In the genomic region with DNA sequence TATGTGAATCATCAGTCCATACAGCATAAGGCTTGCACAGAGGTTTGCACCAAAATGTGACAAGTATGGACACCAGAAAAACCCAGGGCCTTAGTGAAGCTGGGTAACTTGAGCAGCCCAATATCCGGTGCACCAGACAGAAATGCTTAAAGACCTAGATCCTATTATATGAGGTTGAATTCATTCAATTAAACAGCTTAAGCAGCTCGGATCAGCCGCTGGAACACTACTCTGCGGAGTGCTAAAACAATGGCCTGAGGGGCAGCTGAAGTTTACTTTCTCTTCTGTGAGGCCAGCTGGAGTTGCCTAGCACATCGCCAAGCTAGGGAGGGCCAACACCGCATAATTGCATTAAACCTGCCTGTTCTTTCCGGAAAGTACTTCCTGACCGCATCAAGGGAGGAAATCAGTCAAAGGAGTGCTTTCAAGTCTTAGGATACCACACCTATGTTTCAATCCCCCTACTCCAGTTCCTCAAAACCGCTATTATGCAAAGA, we compare ENCODE assay signal across 8 cellular contexts. TPM values are rescaled to one million over a fixed set of nuclear protein-coding genes. Genes with fewer than 3 reads are reported as not detected.
DNase-seq lines count a peak whose midpoint lies in the region; ATAC-seq and TF ChIP-seq lines count a peak whose summit lies in the region.

No MANE protein-coding gene starts in this region.

- POLR2A ChIA-PET in T-cell (lab: Charles Lee) (no interaction called here), RWPE1 (lab: Yijun Ruan, JAX; ENCODE audit: low non-redundant PET) (no interaction called here)

- H3K4me1 ChIP-seq in mesendoderm (ENCODE audit: control insufficient read depth, low read depth, low read length): peaks cover 4% of the 10 kb centered on the region

- H3K27ac ChIP-seq in mesendoderm (ENCODE audit: low read depth, low read length) (no peak overlapping the region), RWPE1 (no peak overlapping the region)

- H3K27me3 Mint-ChIP-seq in T-cell: peaks cover 0 to 2% of the 10 kb centered on the region in 2 donors

- H4K5ac ChIP-seq in mesendoderm (ENCODE audit: low read length): no peak overlapping the region

- H4K8ac ChIP-seq in mesendoderm (ENCODE audit: low read depth, low read length): no peak overlapping the region

- no peaks in the 10 kb centered on the region for H3K27me3 ChIP-seq in mesendoderm (ENCODE audit: insufficient read depth, low read length, poor library complexity)

- ATAC-seq in HG02759 (IDR thresholded peaks at IDR 0.05; ENCODE audit: unreplicated experiment) (peak; percentile 56), T-cell (replicated peaks in 1 of 4) (peak; percentile 60 to 96 (median 80)), HG03439 (IDR thresholded peaks at IDR 0.05; ENCODE audit: unreplicated experiment) (no peak)

- no peak overlapping the region for H3K4me3 ChIP-seq in mesendoderm (ENCODE audit: low read length)

- H3K36me3 Mint-ChIP-seq in T-cell: no peaks in the 10 kb centered on the region

- no peaks in the 10 kb centered on the region for H3K79me2 ChIP-seq in mesendoderm (ENCODE audit: control insufficient read depth, insufficient read depth, low read length)

- H3K4me3 Mint-ChIP-seq in T-cell: peak overlapping the region; percentile 48 to 68 (median 55)

- CTCF ChIA-PET in T-cell (lab: Charles Lee): no interaction called here
- CTCF ChIA-PET in RWPE1 (lab: Yijun Ruan, JAX): no interaction called here

- H3K9ac ChIP-seq in mesendoderm (ENCODE audit: low read length): no peak overlapping the region

- H3K79me1 ChIP-seq in mesendoderm (ENCODE audit: low read length): no peaks in the 10 kb centered on the region

- DNase-seq in ELF-1 (ENCODE audit: low read depth, low spot score) (peak; percentile 52), T-cell (peak in 5 of 34 experiments; percentile 6 to 34 (median 17)), mesendoderm (peak; percentile 88), NCI-H2171 treated with DMSO at 0.1 percent for 48 hours (lab: John Stamatoyannopoulos, UW) (no peak), RWPE1 (ENCODE audit: low spot score) (no peak), GM10266 (ENCODE audit: extremely low spot score) (no peak)

- H3K4me1 Mint-ChIP-seq in T-cell: peaks cover 20 to 27% (median 21%) of the 10 kb centered on the region in 3 donors

- H2BK15ac ChIP-seq in mesendoderm (replicated peaks; ENCODE audit: low read depth): no peak overlapping the region

- H3K56ac ChIP-seq in mesendoderm (ENCODE audit: low read length): peak overlapping the region; percentile 2

- no peak overlapping the region for H3K23ac ChIP-seq in mesendoderm (ENCODE audit: low read length)

- no peak overlapping the region for H3K18ac ChIP-seq in mesendoderm (ENCODE audit: low read length)

- H3K4ac ChIP-seq in mesendoderm (ENCODE audit: low read depth, low read length): no peak overlapping the region

- no peak overlapping the region for H2AK5ac ChIP-seq in mesendoderm (ENCODE audit: low read length)

- no peaks in the 10 kb centered on the region for H3K36me3 ChIP-seq in mesendoderm (ENCODE audit: control insufficient read depth, insufficient read depth, low read length)

- no peak overlapping the region for H2BK5ac ChIP-seq in mesendoderm (ENCODE audit: low read length)

- H2BK120ac ChIP-seq in mesendoderm (ENCODE audit: low read depth, low read length): no peak overlapping the region

- TF ChIP-seq CTCF in RWPE1 (conservative IDR thresholded peaks at IDR 0.05; ENCODE audit: low read depth): no peak
- no peak for TF ChIP-seq CTCF in GM10266 (IDR thresholded peaks at IDR 0.05; ENCODE audit: control insufficient read depth, insufficient read depth, low read depth, missing control alignments)

- WGBS in mesendoderm (ENCODE audit: extremely low coverage, insufficient coverage, low lambda C conversion rate): no CpG with 5 or more reads among the region's 9 CpGs

- no peak overlapping the region for H3K4me2 ChIP-seq in mesendoderm (ENCODE audit: low read length)

- H3K27ac Mint-ChIP-seq in T-cell: peak overlapping the region; percentile 39 to 53

- no peaks in the 10 kb centered on the region for H3K9me3 Mint-ChIP-seq in T-cell

RNA-seq across cellular contexts. Expression of gene FAM181B, which starts 17.0 kb away (rescaled TPM):
- under 1 TPM in 1 of 5 donors, not detected in 4; 0.18 TPM for total RNA-seq in T-cell
- polyA plus RNA-seq in mesendoderm (2013, experiment 1 of 2): 0.44 TPM
- polyA plus RNA-seq in mesendoderm (2013, experiment 2 of 2): 0.48 TPM

Comparison
In these comparisons a context has a peak if more than half of its experiments do, and no peak if none do; other contexts are left out.
1. DNase-seq: peak in ELF-1 (single experiment) and mesendoderm (single experiment); none in NCI-H2171 treated with DMSO at 0.1 percent for 48 hours (single experiment), RWPE1 (single experiment) and GM10266 (single experiment).